26 cellular contexts compared by ENCODE assay signal in genomic region chr11:78384231-78384630, GRCh38.
"Had no signal": no experiment of that assay in that cellular context is flagged by ENCODE, and none has a peak within 500 bp of the region (broad histone marks: within the 10 kb centered on the region; RNA-seq: fewer than 3 reads in every experiment).

No MANE protein-coding gene starts in this region.

- H3K4me3 ChIP-seq: left ventricle myocardium inferior, lung, neural progenitor cell, ovary, right atrium auricular region, right lobe of liver, smooth muscle cell, suprapubic skin, tibial nerve, upper lobe of left lung, vagina had no signal

- H3K4me2 ChIP-seq: neural progenitor cell, smooth muscle cell had no signal

- H3K4me1 ChIP-seq: right lobe of liver had no signal

- H3K27me3 Mint-ChIP-seq: naive B cell; progenitor cell of endocrine pancreas; stimulated activated memory B cell treated with anti-CD40 and anti-IgM and Interleukin-4, amounts not matched to agents 10 μg/mL and 1 μg/mL and 100 μg/mL, for 72 hours; stimulated activated naive CD8-positive, alpha-beta T cell treated with anti-CD3 and anti-CD28 coated beads, Interleukin-15, amount 100 ng/mL, for 72 hours had no signal

- ATAC-seq: natural killer cell; right lobe of liver; stimulated activated memory B cell treated with anti-CD40 and anti-IgM and Interleukin-4, amounts not matched to agents 10 μg/mL and 1 μg/mL and 100 μg/mL, for 72 hours; stimulated activated naive CD8-positive, alpha-beta T cell treated with anti-CD3 and anti-CD28 coated beads, Interleukin-15, amount 100 ng/mL, for 72 hours had no signal

- H3K4me1 Mint-ChIP-seq: immature natural killer cell had no signal

- H3K9me3 Mint-ChIP-seq: natural killer cell had no signal

- DNase-seq: immature natural killer cell; kidney; left ventricle myocardium inferior; mesendoderm; naive B cell; natural killer cell; nephron progenitor cell; ovary; right lobe of liver; stimulated activated CD4-positive, alpha-beta T cell treated with anti-CD3 and anti-CD28 coated beads, Interleukin-1b, Interleukin-23, amount 100 ng/mL, for 48 hours; stimulated activated CD4-positive, alpha-beta T cell treated with anti-CD3 and anti-CD28 coated beads, Interleukin-2, amount 100 ng/mL, for 48 hours; stimulated activated CD4-positive, alpha-beta T cell treated with anti-CD3 and anti-CD28 coated beads, Interleukin-4, amount 100 ng/mL, for 4 hours; stimulated activated CD8-positive, alpha-beta memory T cell treated with anti-CD3 and anti-CD28 coated beads, Interleukin-4, amount 100 ng/mL, for 48 hours; stimulated activated naive CD4-positive, alpha-beta T cell treated with Interleukin-2 at 50 U/mL for 16 hours; stimulated activated naive CD8-positive, alpha-beta T cell treated with anti-CD3 and anti-CD28 coated beads, Interleukin-15, amount 100 ng/mL, for 72 hours; upper lobe of left lung had no signal

- H3K36me3 Mint-ChIP-seq: natural killer cell had no signal

- H3K4me3 Mint-ChIP-seq: immature natural killer cell; mesothelial cell of epicardium; naive B cell; natural killer cell; nephron progenitor cell; neural progenitor cell; stimulated activated memory B cell treated with anti-CD40 and anti-IgM and Interleukin-4, amounts not matched to agents 10 μg/mL and 1 μg/mL and 100 μg/mL, for 72 hours; stimulated activated naive CD8-positive, alpha-beta T cell treated with anti-CD3 and anti-CD28 coated beads, Interleukin-15, amount 100 ng/mL, for 72 hours had no signal

- H3K36me3 ChIP-seq: neural progenitor cell, ovary, right atrium auricular region, right lobe of liver, suprapubic skin, upper lobe of left lung, vagina had no signal

- H3K27ac ChIP-seq: left ventricle myocardium inferior, neural progenitor cell, ovary, right atrium auricular region, right lobe of liver, suprapubic skin, tibial nerve, upper lobe of left lung, vagina had no signal

- H3K27me3 ChIP-seq: neural progenitor cell, ovary, right atrium auricular region, right lobe of liver, suprapubic skin, tibial nerve, upper lobe of left lung, vagina had no signal

- H2AFZ ChIP-seq: neural progenitor cell had no signal

- H3K27ac Mint-ChIP-seq: immature natural killer cell; mesothelial cell of epicardium; natural killer cell; nephron progenitor cell; neural progenitor cell; progenitor cell of endocrine pancreas; stimulated activated memory B cell treated with anti-CD40 and anti-IgM and Interleukin-4, amounts not matched to agents 10 μg/mL and 1 μg/mL and 100 μg/mL, for 72 hours; stimulated activated naive CD8-positive, alpha-beta T cell treated with anti-CD3 and anti-CD28 coated beads, Interleukin-15, amount 100 ng/mL, for 72 hours had no signal

- H3K9ac ChIP-seq: neural progenitor cell had no signal

- H3K9me3 ChIP-seq: ovary, right lobe of liver, suprapubic skin, vagina had no signal
